ENCODE assay signal across 13 cellular contexts in genomic region chr3:58234516-58234931, GRCh38. TPM values are rescaled to one million over a fixed set of nuclear protein-coding genes. Genes with fewer than 3 reads are reported as not detected.
DNase-seq lines count a peak whose midpoint lies in the region; ATAC-seq and TF ChIP-seq lines count a peak whose summit lies in the region.
"Had no signal": no experiment of that assay in that cellular context is flagged by ENCODE, and none has a peak within 500 bp of the region (broad histone marks: within the 10 kb centered on the region; RNA-seq: fewer than 3 reads in every experiment).

No MANE protein-coding gene starts in this region.

- H3K4me3 ChIP-seq in foreskin fibroblast (ENCODE audit: low read depth in 1 of 2, low read length in 2 of 2) (no peak overlapping the region), upper lobe of right lung (no peak overlapping the region)
- H3K4me3 ChIP-seq: K562, lung had no signal

- H3K27ac ChIP-seq in upper lobe of right lung: no peak overlapping the region

- H3K27ac Mint-ChIP-seq in activated naive CD4-positive, alpha-beta T cell treated with anti-CD3 and anti-CD28 coated beads, Interleukin-2, amount 50 U/mL, for 72 hours: no peak overlapping the region
- H3K27ac Mint-ChIP-seq: CD8-positive, alpha-beta T cell; T-helper 17 cell had no signal

- peak; percentile 26 for ATAC-seq in GM18868 (IDR thresholded peaks at IDR 0.05; ENCODE audit: unreplicated experiment)
- no peak for ATAC-seq in upper lobe of right lung
- ATAC-seq in activated naive CD4-positive, alpha-beta T cell treated with anti-CD3 and anti-CD28 coated beads, Interleukin-2, amount 50 U/mL, for 72 hours: no peak
- no peak for ATAC-seq in HG02885 (IDR thresholded peaks at IDR 0.05; ENCODE audit: poor library complexity, unreplicated experiment)
- ATAC-seq: CD8-positive, alpha-beta T cell; K562; T-helper 17 cell had no signal

- in situ Hi-C loops in ACHN (cut with HindIII; ENCODE audit: low pct_ligation_motif_present, low pct_unique_long_range_greater_than_20kb, low sequenced_read_pairs): no loop called here

- peaks cover 15% of the 10 kb centered on the region for H3K4me1 ChIP-seq in upper lobe of right lung

- DNase-seq in ACHN: peak; percentile 19
- peak; percentile 15 for DNase-seq in SHP77 treated with DMSO at 0.1 percent for 48 hours (lab: John Stamatoyannopoulos, UW)
- peak; percentile 54 to 78 for DNase-seq in foreskin fibroblast
- no peak for DNase-seq in NCI-H146 (lab: John Stamatoyannopoulos, UW)
- DNase-seq in upper lobe of right lung: no peak
- no peak for DNase-seq in activated naive CD4-positive, alpha-beta T cell treated with anti-CD3 and anti-CD28 coated beads, Interleukin-2, amount 50 U/mL, for 72 hours (ENCODE audit: low spot score in 2 of 2)
- DNase-seq: CD8-positive, alpha-beta T cell; NK-92 treated with Interleukin-12 subunit alpha and Interleukin-12 subunit beta, amount 100 ng/mL, for 24 hours; T-helper 17 cell had no signal

- TF ChIP-seq CTCF in foreskin fibroblast (IDR thresholded peaks at IDR 0.05; ENCODE audit: low read depth, low read length): no peak
- TF ChIP-seq CTCF in upper lobe of right lung (IDR thresholded peaks at IDR 0.05): no peak

- H3K9me3 ChIP-seq in upper lobe of right lung: no peaks in the 10 kb centered on the region

- no peaks in the 10 kb centered on the region for H3K36me3 Mint-ChIP-seq in activated naive CD4-positive, alpha-beta T cell treated with anti-CD3 and anti-CD28 coated beads, Interleukin-2, amount 50 U/mL, for 72 hours
- H3K36me3 Mint-ChIP-seq: CD8-positive, alpha-beta T cell had no signal

- no peaks in the 10 kb centered on the region for H3K9me3 Mint-ChIP-seq in activated naive CD4-positive, alpha-beta T cell treated with anti-CD3 and anti-CD28 coated beads, Interleukin-2, amount 50 U/mL, for 72 hours
- H3K9me3 Mint-ChIP-seq: CD8-positive, alpha-beta T cell had no signal

- H3K27me3 ChIP-seq in upper lobe of right lung: no peaks in the 10 kb centered on the region

- H3K36me3 ChIP-seq in upper lobe of right lung: no peaks in the 10 kb centered on the region

- intact Hi-C loops in upper lobe of right lung (cut with DNase I): no loop called here

RNA-seq across cellular contexts. Expression of gene ABHD6, which starts 3.1 kb away (rescaled TPM):
- 19.1 TPM for total RNA-seq in upper lobe of right lung
- total RNA-seq in activated naive CD4-positive, alpha-beta T cell treated with anti-CD3 and anti-CD28 coated beads, Interleukin-2, amount 50 U/mL, for 72 hours: 1 to 10 TPM; 3.5 to 5.5 TPM

RNA-seq across cellular contexts. Expression of gene DNASE1L3, which starts 23.8 kb away (rescaled TPM):
- total RNA-seq in upper lobe of right lung: 125 TPM
- not detected for total RNA-seq in activated naive CD4-positive, alpha-beta T cell treated with anti-CD3 and anti-CD28 coated beads, Interleukin-2, amount 50 U/mL, for 72 hours
- total RNA-seq: CD8-positive, alpha-beta T cell; K562 had no signal

Comparison
In these comparisons a context has a peak if more than half of its experiments do, and no peak if none do; other contexts are left out.
1. DNase-seq: peak in ACHN (single experiment), SHP77 treated with DMSO at 0.1 percent for 48 hours (single experiment) and foreskin fibroblast (2 of 2); none in NCI-H146 (single experiment), upper lobe of right lung (single experiment) and activated naive CD4-positive, alpha-beta T cell treated with anti-CD3 and anti-CD28 coated beads, Interleukin-2, amount 50 U/mL, for 72 hours (0 of 2).
2. RNA of gene DNASE1L3, which starts 23.8 kb away (total RNA-seq): 125 TPM in upper lobe of right lung (single experiment); not detected in activated naive CD4-positive, alpha-beta T cell treated with anti-CD3 and anti-CD28 coated beads, Interleukin-2, amount 50 U/mL, for 72 hours; every median in the first group is over 100 times any median in the second.